14 cellular contexts compared by ENCODE assay signal in the genomic region with DNA sequence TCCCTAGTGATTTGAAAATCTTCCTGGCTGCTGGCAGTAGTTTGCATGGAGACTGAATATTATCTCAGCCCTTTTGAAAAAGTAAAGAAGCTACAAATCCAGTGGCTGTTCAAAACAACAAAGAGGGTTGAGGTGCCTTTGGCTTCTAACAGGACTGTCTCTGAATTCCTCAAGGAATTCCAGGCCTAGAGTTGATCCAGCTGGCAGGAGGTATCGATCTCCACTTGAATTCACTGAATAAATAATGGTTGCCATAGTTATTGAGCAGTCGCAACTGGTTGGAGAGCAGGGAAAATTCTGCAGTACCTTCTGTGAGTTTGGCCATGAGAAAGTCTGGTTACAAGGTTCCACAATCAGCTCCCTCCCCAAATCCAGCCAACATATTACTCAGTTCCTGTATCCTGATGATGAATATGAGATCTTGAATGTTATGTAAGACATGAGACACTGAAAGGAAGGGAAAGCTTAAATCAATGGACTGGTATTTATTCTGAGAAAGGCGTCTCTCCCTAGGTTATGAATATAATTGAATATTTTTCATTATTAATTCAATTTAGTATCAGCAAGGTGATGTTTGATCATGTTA. TPM values are rescaled to one million over a fixed set of nuclear protein-coding genes. Genes with fewer than 3 reads are reported as not detected.
DNase-seq lines count a peak whose midpoint lies in the region; ATAC-seq and TF ChIP-seq lines count a peak whose summit lies in the region.
"Had no signal": no experiment of that assay in that cellular context is flagged by ENCODE, and none has a peak within 500 bp of the region (broad histone marks: within the 10 kb centered on the region; RNA-seq: fewer than 3 reads in every experiment).

No MANE protein-coding gene starts in this region.

- H3K4me3 ChIP-seq in breast epithelium (no peak overlapping the region), iPS-18a (ENCODE audit: low read length) (no peak overlapping the region)
- H3K4me3 ChIP-seq: uterus had no signal

- no peak overlapping the region for H3K27ac ChIP-seq in breast epithelium
- H3K27ac ChIP-seq in iPS-18a (ENCODE audit: low read length) = peak overlapping the region; percentile 33
- H3K27ac ChIP-seq: uterus had no signal

- H3K4me1 ChIP-seq in breast epithelium (no peaks in the 10 kb centered on the region), iPS-18a (ENCODE audit: control insufficient read depth, low read depth, low read length) (peaks cover 9% of the 10 kb centered on the region)
- H3K4me1 ChIP-seq: uterus had no signal

- no peaks in the 10 kb centered on the region for H3K27me3 ChIP-seq in breast epithelium
- no peaks in the 10 kb centered on the region for H3K27me3 ChIP-seq in iPS-18a (ENCODE audit: control insufficient read depth, insufficient read depth, low read length)
- H3K27me3 ChIP-seq: uterus had no signal

- ATAC-seq in HG03342 (IDR thresholded peaks at IDR 0.05; ENCODE audit: unreplicated experiment) (no peak), HG02798 (IDR thresholded peaks at IDR 0.05; ENCODE audit: poor library complexity, unreplicated experiment) (no peak), sciatic nerve (no peak)

- H3K36me3 ChIP-seq in breast epithelium = no peaks in the 10 kb centered on the region
- H3K36me3 ChIP-seq in iPS-18a (ENCODE audit: control insufficient read depth, low read depth, low read length) = no peaks in the 10 kb centered on the region
- H3K36me3 ChIP-seq: uterus had no signal

- intact Hi-C loops in MCF 10A (cut with micrococcal nuclease) = no loop called here
- intact Hi-C loops in breast epithelium (cut with DNase I; ENCODE audit: low total_unique reads) = no loop called here
- intact Hi-C loops in sciatic nerve (cut with DNase I) = no loop called here

- no TSS peak for BruUV-seq in MCF 10A (replicated peaks; lab: Mats Ljungman, UMichigan)

- H3K4me1 Mint-ChIP-seq in MCF 10A (ENCODE audit: insufficient read depth, unreplicated experiment) = no peaks in the 10 kb centered on the region
- H3K4me1 Mint-ChIP-seq: B cell had no signal

- peak; percentile 13 for DNase-seq in MCF 10A (ENCODE audit: unreplicated experiment)
- no peak for DNase-seq in breast epithelium (ENCODE audit: low spot score in 2 of 2)
- DNase-seq in RKO (ENCODE audit: low spot score) = peak; percentile 63
- DNase-seq in cerebellum (ENCODE audit: low spot score) = no peak
- DNase-seq in sciatic nerve (ENCODE audit: low spot score) = no peak
- DNase-seq: activated CD8-positive, alpha-beta memory T cell treated with anti-CD3 and anti-CD28 coated beads for 24 hours; posterior cingulate gyrus; Right ventricle myocardium superior; uterus had no signal

- CTCF ChIA-PET in MCF 10A (lab: Yijun Ruan, JAX) = interaction anchor here (1.4 kb wide), 1 partner anchor 9 kb away, joined by 3 read pairs; no protein-coding TSS in a partner anchor

- H3K9me3 ChIP-seq in breast epithelium (no peaks in the 10 kb centered on the region), iPS-18a (ENCODE audit: control insufficient read depth, low read depth, low read length) (no peaks in the 10 kb centered on the region)
- H3K9me3 ChIP-seq: uterus had no signal

- H3K9ac ChIP-seq in iPS-18a (ENCODE audit: low read length) = peak overlapping the region; percentile 28

- H3K27me3 Mint-ChIP-seq in MCF 10A (ENCODE audit: insufficient read depth, unreplicated experiment) = no peaks in the 10 kb centered on the region

- H3K9me3 Mint-ChIP-seq in MCF 10A (ENCODE audit: unreplicated experiment) = no peaks in the 10 kb centered on the region

- TF ChIP-seq CTCF in MCF 10A (IDR thresholded peaks at IDR 0.05; ENCODE audit: unreplicated experiment) = no peak
- TF ChIP-seq CTCF in breast epithelium (IDR thresholded peaks at IDR 0.05) = no peak

- H3K36me3 Mint-ChIP-seq in MCF 10A (ENCODE audit: insufficient read depth, unreplicated experiment) = no peaks in the 10 kb centered on the region

- POLR2A ChIA-PET in MCF 10A (lab: Yijun Ruan, JAX) = interaction anchor here (0.6 kb wide), 1 partner anchor 57 kb away, joined by 3 read pairs; no protein-coding TSS in a partner anchor

- no peak overlapping the region for H3K4me3 Mint-ChIP-seq in MCF 10A (ENCODE audit: unreplicated experiment)
- H3K4me3 Mint-ChIP-seq: B cell had no signal

- no peak for TF ChIP-seq POLR2A in breast epithelium (IDR thresholded peaks at IDR 0.05)

- no peak overlapping the region for H3K27ac Mint-ChIP-seq in MCF 10A (ENCODE audit: low read depth, unreplicated experiment)
- H3K27ac Mint-ChIP-seq: B cell had no signal

RNA-seq across cellular contexts. Expression of a gene that starts 37.8 kb away (rescaled TPM):
- total RNA-seq in MCF 10A (2022) (0.16 and 0.25 TPM in 2 replicates), breast epithelium (10 to 100 TPM in 1 of 3 donors, 1 to 10 TPM in 2; 1.3 to 34.1 (median 4.9) TPM), cerebellum (1.3 TPM), sciatic nerve (42.2 TPM)
- total RNA-seq: epithelial cell of proximal tubule had no signal

RNA-seq across cellular contexts. Expression of a gene that starts 47.0 kb away (rescaled TPM):
- total RNA-seq in MCF 10A (2022) (32.4 and 37.2 TPM in 2 replicates), breast epithelium (10 to 100 TPM; 32.3 to 67.9 (median 50.1) TPM), cerebellum (19.1 TPM), sciatic nerve (42.1 TPM)

Comparison
In these comparisons a context has a peak if more than half of its experiments do, and no peak if none do; other contexts are left out.
1. DNase-seq: peak in MCF 10A (single experiment) and RKO (single experiment); none in breast epithelium (0 of 2), cerebellum (single experiment) and sciatic nerve (single experiment).